2 cellular contexts compared by ENCODE assay signal in genomic region chr9:6711403-6711802, GRCh38.
TF ChIP-seq lines count a peak whose summit lies in the region.

No MANE protein-coding gene starts in this region.

TF ChIP-seq in HepG2, 621 proteins besides CTCF, POLR2A, EP300 and RAD21:
- TF ChIP-seq MAFF (IDR thresholded peaks at IDR 0.05; ENCODE audit: low read depth, low read length) (peak; percentile 76), MAFK (conservative IDR thresholded peaks at IDR 0.05 in 1 of 2, IDR thresholded peaks at IDR 0.05 in 1 of 2; ENCODE audit: low read length in 2 of 2) (peak; percentile 74 to 76), PLSCR1 (CRISPR knock-in tag; IDR thresholded peaks at IDR 0.05; ENCODE audit: borderline replicate concordance) (no peak)

TF ChIP-seq in SK-N-SH treated with all-trans-retinoic acid at 6 μM for 48 hours, 23 proteins besides CTCF, POLR2A, EP300 and RAD21:
- no peak for TF ChIP-seq CREB5 (CRISPR knock-in tag; IDR thresholded peaks at IDR 0.05; ENCODE audit: low read depth)
- no peak for TF ChIP-seq TOX (CRISPR knock-in tag; IDR thresholded peaks at IDR 0.05; ENCODE audit: borderline replicate concordance)
- no peak for TF ChIP-seq ESRRG (CRISPR knock-in tag; IDR thresholded peaks at IDR 0.05)
- no peak for TF ChIP-seq BACH2 (CRISPR knock-in tag; IDR thresholded peaks at IDR 0.05; ENCODE audit: borderline replicate concordance)
- no peak for TF ChIP-seq CSRNP3 (CRISPR knock-in tag; IDR thresholded peaks at IDR 0.05)
- no peak for TF ChIP-seq RARB (CRISPR knock-in tag; IDR thresholded peaks at IDR 0.05)
- TF ChIP-seq POU6F1 (CRISPR knock-in tag; IDR thresholded peaks at IDR 0.05; ENCODE audit: borderline replicate concordance, low read depth) = no peak
